8 cellular contexts compared by ENCODE assay signal in the genomic region with DNA sequence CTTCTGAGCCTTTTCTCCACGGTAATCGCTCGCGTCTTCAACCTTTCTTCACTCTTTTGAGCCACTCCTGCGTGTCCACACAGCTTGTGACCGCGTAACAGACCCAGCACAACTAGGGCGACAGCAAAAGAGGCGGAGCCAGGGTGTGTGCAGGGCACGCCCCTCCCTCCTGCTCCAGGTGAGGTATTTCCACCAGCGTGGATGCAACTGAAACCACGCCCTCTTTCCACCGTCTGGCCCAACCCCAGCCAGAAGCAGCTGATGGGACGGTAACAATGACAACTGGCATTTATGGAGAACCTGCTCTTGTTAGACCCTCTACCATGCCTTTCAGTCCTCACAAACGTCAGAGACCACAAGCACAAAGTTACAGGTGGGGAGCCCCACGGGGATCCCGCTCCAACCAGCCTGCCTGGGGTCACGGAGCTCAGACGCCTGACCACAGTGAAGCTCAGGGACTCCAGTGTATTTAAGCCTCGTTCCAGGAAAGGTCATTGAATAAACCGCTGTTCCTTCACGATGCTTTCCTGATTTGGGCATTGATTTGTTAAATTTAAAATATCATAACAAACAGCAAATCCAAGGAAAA. TPM values are rescaled to one million over a fixed set of nuclear protein-coding genes. Genes with fewer than 3 reads are reported as not detected.
DNase-seq lines count a peak whose midpoint lies in the region; ATAC-seq and TF ChIP-seq lines count a peak whose summit lies in the region.

No MANE protein-coding gene starts in this region.

- H3K4me3 ChIP-seq in CD4-positive, CD25-positive, alpha-beta regulatory T cell (ENCODE audit: low read depth, low read length): no peak overlapping the region
- H3K4me3 ChIP-seq in PC-3 (ENCODE audit: low read length) (peak overlapping the region; percentile 80), esophagus (ENCODE audit: low read depth in 1 of 2, low read length in 2 of 2) (peak overlapping the region; percentile 9 to 62), neuronal stem cell (ENCODE audit: low read length in 2 of 2) (peak overlapping the region in 1 of 2 donors; percentile 96)

- no peak overlapping the region for H3K27ac ChIP-seq in CD4-positive, CD25-positive, alpha-beta regulatory T cell (ENCODE audit: insufficient read depth, low read length, poor library complexity, severe bottlenecking)
- H3K27ac ChIP-seq in PC-3 (ENCODE audit: low read length) (peak overlapping the region; percentile 70), esophagus (ENCODE audit: low read depth in 2 of 2, low read length in 1 of 2) (peak overlapping the region; percentile 86 to 88), neuronal stem cell (replicated peaks; ENCODE audit: low read length) (no peak overlapping the region)

- no peaks in the 10 kb centered on the region for H3K9me2 ChIP-seq in PC-3 (replicated peaks; ENCODE audit: low read length)

- H3K27me3 Mint-ChIP-seq in CD4-positive, CD25-positive, alpha-beta regulatory T cell: peaks cover 50% of the 10 kb centered on the region

- H3K4me2 ChIP-seq in PC-3 (ENCODE audit: low read length) (peak overlapping the region; percentile 97), neuronal stem cell (ENCODE audit: insufficient read depth, low read length, poor library complexity, severe bottlenecking) (no peak overlapping the region)

- H3K9me3 Mint-ChIP-seq in CD4-positive, CD25-positive, alpha-beta regulatory T cell: no peaks in the 10 kb centered on the region

- no peak overlapping the region for H2BK120ac ChIP-seq in neuronal stem cell (ENCODE audit: low read depth, low read length)

- H2BK15ac ChIP-seq in neuronal stem cell (ENCODE audit: low read length): no peak overlapping the region

- no peak overlapping the region for H3K14ac ChIP-seq in neuronal stem cell (ENCODE audit: low read length)

- no peak for TF ChIP-seq CTCF in PC-3 (conservative IDR thresholded peaks at IDR 0.05; ENCODE audit: low read depth, low read length)

- ATAC-seq in CD4-positive, CD25-positive, alpha-beta regulatory T cell (ENCODE audit: low read depth in 2 of 2): no peak
- ATAC-seq in PC-3 (peak; percentile 5; the same call in 1 of the 2 replicates), HG03342 (IDR thresholded peaks at IDR 0.05; ENCODE audit: unreplicated experiment) (no peak)

- H3K18ac ChIP-seq in neuronal stem cell (ENCODE audit: low read length): peak overlapping the region; percentile 7

- no peak overlapping the region for H2BK12ac ChIP-seq in neuronal stem cell (ENCODE audit: low read length)

- no peak overlapping the region for H2AK5ac ChIP-seq in neuronal stem cell (ENCODE audit: low read depth, low read length)

- peak overlapping the region; percentile 86 for H3K9ac ChIP-seq in PC-3 (ENCODE audit: low read length)
- no peak overlapping the region for H3K9ac ChIP-seq in neuronal stem cell (ENCODE audit: low read depth, low read length, poor library complexity)

- H3K23ac ChIP-seq in neuronal stem cell (ENCODE audit: low read depth, low read length, poor library complexity): no peak overlapping the region

- no peak overlapping the region for H4K91ac ChIP-seq in neuronal stem cell (ENCODE audit: low read depth, low read length, poor library complexity)

- H2BK5ac ChIP-seq in neuronal stem cell (ENCODE audit: low read length): no peak overlapping the region

- H3K4ac ChIP-seq in neuronal stem cell (ENCODE audit: low read length): no peak overlapping the region

- H3K4me1 ChIP-seq in CD4-positive, CD25-positive, alpha-beta regulatory T cell (ENCODE audit: control insufficient read depth, insufficient read depth, low read length, poor library complexity, severe bottlenecking): peaks cover 24% of the 10 kb centered on the region
- H3K4me1 ChIP-seq in PC-3 (ENCODE audit: insufficient read depth, low read length) (peaks cover 23% of the 10 kb centered on the region), esophagus (ENCODE audit: control insufficient read depth in 2 of 2, insufficient read depth in 2 of 2, low read length in 1 of 2) (peaks cover 0 to 17% of the 10 kb centered on the region in 2 donors), neuronal stem cell (ENCODE audit: control insufficient read depth in 2 of 2, insufficient read depth in 1 of 2, low read depth in 1 of 2, low read length in 2 of 2) (peaks cover 4 to 25% of the 10 kb centered on the region in 2 donors)

- H3F3A ChIP-seq in PC-3 (ENCODE audit: low read length, unreplicated experiment): no peaks in the 10 kb centered on the region

- no peak overlapping the region for H4K8ac ChIP-seq in neuronal stem cell (ENCODE audit: low read depth, low read length)

- H3K4me1 Mint-ChIP-seq in CD4-positive, CD25-positive, alpha-beta regulatory T cell: peaks cover 0 to 24% (median 4%) of the 10 kb centered on the region in 4 donors

- TSS peak; percentile 38 for BruUV-seq in PC-3 (replicated peaks; lab: Mats Ljungman, UMichigan)

- H2AFZ ChIP-seq in PC-3 (ENCODE audit: low read length) (peak overlapping the region; percentile 92; the same call in 1 of the 2 replicates), neuronal stem cell (ENCODE audit: low read length) (no peak overlapping the region)

- intact Hi-C loops in PC-3 (cut with micrococcal nuclease): loop anchor here (2.0 kb wide), 2 partner anchors 99 to 135 kb away; a partner anchor contains a TSS

- no peaks in the 10 kb centered on the region for H3K36me3 Mint-ChIP-seq in CD4-positive, CD25-positive, alpha-beta regulatory T cell

- 42 to 45% methylated on average over 22 of the region's 22 CpGs for WGBS in esophagus, 2 donors
- no CpG with 5 or more reads among the region's 22 CpGs for WGBS in neuronal stem cell (ENCODE audit: extremely low coverage in 2 of 2, insufficient read length in 2 of 2, insufficient replicate concordance in 1 of 2), 2 donors

- POLR2A ChIA-PET in PC-3 (lab: Charles Lee; ENCODE audit: unreplicated experiment): interaction anchor here (0.6 to 1.0 kb wide), 2 partner anchors 48 to 76 kb away, joined by 3 to 5 read pairs; no protein-coding TSS in a partner anchor

- no peak for DNase-seq in CD4-positive, CD25-positive, alpha-beta regulatory T cell
- peak; percentile 63 for DNase-seq in PC-3
- no peak for DNase-seq in neuronal stem cell (ENCODE audit: low spot score)
- no peak for DNase-seq in NOMO-1 treated with DMSO at 0.1 percent for 48 hours (lab: John Stamatoyannopoulos, UW; ENCODE audit: unreplicated experiment)
- no peak for DNase-seq in iPS-NIHi7 (ENCODE audit: extremely low spot score)
- DNase-seq in kidney glomerular epithelial cell (lab: John Stamatoyannopoulos, UW): no peak

- peaks cover 11% of the 10 kb centered on the region for H3K27me3 ChIP-seq in CD4-positive, CD25-positive, alpha-beta regulatory T cell (ENCODE audit: control insufficient read depth, insufficient read depth, low read length)
- no peaks in the 10 kb centered on the region for H3K27me3 ChIP-seq in PC-3 (ENCODE audit: low read length)
- no peaks in the 10 kb centered on the region for H3K27me3 ChIP-seq in esophagus (ENCODE audit: control insufficient read depth in 1 of 2, insufficient read depth in 2 of 2, low read length in 2 of 2)
- H3K27me3 ChIP-seq in neuronal stem cell (ENCODE audit: control insufficient read depth in 3 of 3, insufficient read depth in 3 of 3, low read depth in 1 of 3, low read length in 3 of 3): peaks cover 0 to 42% (median 5%) of the 10 kb centered on the region in 3 experiments

- no peaks in the 10 kb centered on the region for H3K9me3 ChIP-seq in CD4-positive, CD25-positive, alpha-beta regulatory T cell (ENCODE audit: control insufficient read depth in 2 of 2, low read length in 2 of 2)
- H3K9me3 ChIP-seq in PC-3 (ENCODE audit: low read length): no peaks in the 10 kb centered on the region
- H3K9me3 ChIP-seq in esophagus (ENCODE audit: control insufficient read depth in 2 of 2, insufficient read depth in 1 of 2, low read depth in 1 of 2, low read length in 1 of 2): no peaks in the 10 kb centered on the region
- H3K9me3 ChIP-seq in neuronal stem cell (replicated peaks in 1 of 2; ENCODE audit: control insufficient read depth in 2 of 2, insufficient read depth in 1 of 2, low read depth in 1 of 2, low read length in 2 of 2): peaks cover 0 to 3% of the 10 kb centered on the region in 2 donors

- peak overlapping the region; percentile 53 to 79 (median 71) for H3K4me3 Mint-ChIP-seq in CD4-positive, CD25-positive, alpha-beta regulatory T cell

- no peaks in the 10 kb centered on the region for H3K36me3 ChIP-seq in CD4-positive, CD25-positive, alpha-beta regulatory T cell (ENCODE audit: control insufficient read depth, insufficient read depth, low read length)
- no peaks in the 10 kb centered on the region for H3K36me3 ChIP-seq in PC-3 (ENCODE audit: low read depth, low read length)
- peaks cover 0 to 3% of the 10 kb centered on the region in 2 donors for H3K36me3 ChIP-seq in esophagus (ENCODE audit: control insufficient read depth in 2 of 2, insufficient read depth in 2 of 2, low read length in 1 of 2)
- peaks cover 0 to 30% of the 10 kb centered on the region in 2 donors for H3K36me3 ChIP-seq in neuronal stem cell (replicated peaks in 1 of 2; ENCODE audit: control insufficient read depth in 2 of 2, insufficient read depth in 2 of 2, low read length in 2 of 2)

- H3K79me1 ChIP-seq in neuronal stem cell (ENCODE audit: low read depth, low read length): no peaks in the 10 kb centered on the region

- H3K79me2 ChIP-seq in PC-3 (ENCODE audit: low read length): peaks cover 72% of the 10 kb centered on the region

- H4K20me1 ChIP-seq in PC-3 (ENCODE audit: low read length): peaks cover 6% of the 10 kb centered on the region

- CTCF ChIA-PET in PC-3 (lab: Charles Lee): interaction anchor here (0.6 to 2.1 kb wide), 7 partner anchors 54 to 229 kb away, joined by 3 to 9 read pairs (median 4); a partner anchor contains a TSS

- H3K27ac Mint-ChIP-seq in CD4-positive, CD25-positive, alpha-beta regulatory T cell: no peak overlapping the region

RNA-seq across cellular contexts. Expression of a gene that starts 2.0 kb away (rescaled TPM):
- total RNA-seq in CD4-positive, CD25-positive, alpha-beta regulatory T cell: 1.1 TPM
- polyA plus RNA-seq in CD4-positive, CD25-positive, alpha-beta regulatory T cell: not detected
- total RNA-seq in PC-3 (2014; rRNA removed): 46.2 and 59.8 TPM in 2 replicates
- polyA plus RNA-seq in esophagus: 10 to 100 TPM; 10.0 to 13.1 TPM
- polyA plus RNA-seq in neuronal stem cell (2013, experiment 1 of 2): 4.4 TPM
- 4.7 TPM for polyA plus RNA-seq in neuronal stem cell (2013, experiment 2 of 2)

Comparison
In these comparisons a context has a peak if more than half of its experiments do, and no peak if none do; other contexts are left out.
1. H3K27ac ChIP-seq: peak in PC-3 (single experiment) and esophagus (2 of 2); none in CD4-positive, CD25-positive, alpha-beta regulatory T cell (single experiment) and neuronal stem cell (single experiment).
2. RNA of a gene that starts 2.0 kb away (total RNA-seq): 46.2 to 59.8 TPM in PC-3; 1.1 TPM in CD4-positive, CD25-positive, alpha-beta regulatory T cell (single experiment); every median in the first group is over 10 times any median in the second.